ENCODE assay signal across 18 cellular contexts in genomic region chr5:91144491-91145232, GRCh38.
DNase-seq lines count a peak whose midpoint lies in the region; ATAC-seq, FAIRE-seq and TF ChIP-seq lines count a peak whose summit lies in the region.
"Had no signal": no experiment of that assay in that cellular context is flagged by ENCODE, and none has a peak within 500 bp of the region (broad histone marks: within the 10 kb centered on the region; RNA-seq: fewer than 3 reads in every experiment).

No MANE protein-coding gene starts in this region.

- no peak for ATAC-seq in activated T-helper 17 cell treated with anti-CD3 and anti-CD28 coated beads, Interleukin-2, amount 50 U/mL, for 72 hours (replicated peaks)
- no peak for ATAC-seq in activated T-cell treated with anti-CD3 and anti-CD28 coated beads, Interleukin-2, amount 50 U/mL, for 72 hours (replicated peaks in 1 of 2)
- ATAC-seq: esophagus mucosa had no signal

- no peaks in the 10 kb centered on the region for H3K27me3 Mint-ChIP-seq in nephron progenitor cell (ENCODE audit: low read depth, poor library complexity)
- peaks cover 4% of the 10 kb centered on the region for H3K27me3 Mint-ChIP-seq in activated T-helper 17 cell treated with anti-CD3 and anti-CD28 coated beads, Interleukin-2, amount 50 U/mL, for 72 hours
- peaks cover 5% of the 10 kb centered on the region for H3K27me3 Mint-ChIP-seq in activated T-cell treated with anti-CD3 and anti-CD28 coated beads, Interleukin-2, amount 50 U/mL, for 72 hours (ENCODE audit: low read depth)
- H3K27me3 Mint-ChIP-seq: activated naive CD4-positive, alpha-beta T cell treated with anti-CD3 and anti-CD28 coated beads, Interleukin-2, amount 10 ng/mL, durations not matched to agents 7 days and 5 days had no signal

- no peaks in the 10 kb centered on the region for H3K36me3 ChIP-seq in endothelial cell of umbilical vein (ENCODE audit: control insufficient read depth in 2 of 2, extremely low read depth in 1 of 2, insufficient read depth in 2 of 2, low read length in 2 of 2)
- H3K36me3 ChIP-seq in tibial nerve, result no peaks in the 10 kb centered on the region
- H3K36me3 ChIP-seq: SJSA1 had no signal

- peak overlapping the region; percentile 61 for H3K27ac Mint-ChIP-seq in nephron progenitor cell
- H3K27ac Mint-ChIP-seq in activated T-helper 17 cell treated with anti-CD3 and anti-CD28 coated beads, Interleukin-2, amount 50 U/mL, for 72 hours, result no peak overlapping the region
- no peak overlapping the region for H3K27ac Mint-ChIP-seq in activated T-cell treated with anti-CD3 and anti-CD28 coated beads, Interleukin-2, amount 50 U/mL, for 72 hours
- H3K27ac Mint-ChIP-seq: activated naive CD4-positive, alpha-beta T cell treated with anti-CD3 and anti-CD28 coated beads, Interleukin-2, amount 10 ng/mL, durations not matched to agents 7 days and 5 days; CD14-positive monocyte had no signal

- H3K4me2 ChIP-seq in endothelial cell of umbilical vein (ENCODE audit: insufficient read depth, low read length), result peak overlapping the region; percentile 65

- intact Hi-C loops in endothelial cell of umbilical vein (cut with micrococcal nuclease), result no loop called here

- no peaks in the 10 kb centered on the region for H3K79me2 ChIP-seq in endothelial cell of umbilical vein (ENCODE audit: control insufficient read depth, insufficient read depth, low read length)

- H3K9me3 ChIP-seq in endothelial cell of umbilical vein (replicated peaks; ENCODE audit: control insufficient read depth, insufficient read depth, low read length) (no peaks in the 10 kb centered on the region), tibial nerve (no peaks in the 10 kb centered on the region)
- H3K9me3 ChIP-seq: SJSA1 had no signal

- H3K4me3 ChIP-seq in endothelial cell of umbilical vein (replicated peaks in 1 of 3; ENCODE audit: insufficient read depth in 1 of 3, low read depth in 1 of 3, low read length in 3 of 3), result peak overlapping the region in 1 of 3 experiments; percentile 7
- peak overlapping the region in 1 of 4 donors; percentile 6 for H3K4me3 ChIP-seq in tibial nerve
- H3K4me3 ChIP-seq: SJSA1 had no signal

- peak; percentile 57 for FAIRE-seq in endothelial cell of umbilical vein (lab: Jason Lieb, UNC)

- H3K9me3 Mint-ChIP-seq in nephron progenitor cell, result peaks cover 14% of the 10 kb centered on the region
- no peaks in the 10 kb centered on the region for H3K9me3 Mint-ChIP-seq in activated T-helper 17 cell treated with anti-CD3 and anti-CD28 coated beads, Interleukin-2, amount 50 U/mL, for 72 hours
- peaks cover 0 to 4% of the 10 kb centered on the region in 2 donors for H3K9me3 Mint-ChIP-seq in activated T-cell treated with anti-CD3 and anti-CD28 coated beads, Interleukin-2, amount 50 U/mL, for 72 hours
- H3K9me3 Mint-ChIP-seq: activated naive CD4-positive, alpha-beta T cell treated with anti-CD3 and anti-CD28 coated beads, Interleukin-2, amount 10 ng/mL, durations not matched to agents 7 days and 5 days; central memory CD8-positive, alpha-beta T cell had no signal

- CTCF ChIA-PET in endothelial cell of umbilical vein (lab: Charles Lee), result interaction anchor here (0.7 to 2.3 kb wide), 5 partner anchors 11 to 212 kb away, joined by 3 to 7 read pairs (median 4); no protein-coding TSS in a partner anchor

- POLR2A ChIA-PET in endothelial cell of umbilical vein (lab: Charles Lee), result no interaction called here

- peaks cover 10% of the 10 kb centered on the region for H3K4me1 ChIP-seq in endothelial cell of umbilical vein (ENCODE audit: control insufficient read depth, extremely low read depth, insufficient read depth, low read length)
- H3K4me1 ChIP-seq in tibial nerve, result peaks cover 0 to 43% (median 11%) of the 10 kb centered on the region in 4 donors

- H3K36me3 Mint-ChIP-seq in nephron progenitor cell (ENCODE audit: low read depth), result peaks cover 18% of the 10 kb centered on the region
- H3K36me3 Mint-ChIP-seq in activated T-helper 17 cell treated with anti-CD3 and anti-CD28 coated beads, Interleukin-2, amount 50 U/mL, for 72 hours (ENCODE audit: low read depth), result no peaks in the 10 kb centered on the region
- peaks cover 0 to 2% of the 10 kb centered on the region in 2 donors for H3K36me3 Mint-ChIP-seq in activated T-cell treated with anti-CD3 and anti-CD28 coated beads, Interleukin-2, amount 50 U/mL, for 72 hours (ENCODE audit: insufficient read depth in 2 of 2)
- H3K36me3 Mint-ChIP-seq: activated naive CD4-positive, alpha-beta T cell treated with anti-CD3 and anti-CD28 coated beads, Interleukin-2, amount 10 ng/mL, durations not matched to agents 7 days and 5 days had no signal

- H3K4me1 Mint-ChIP-seq in nephron progenitor cell, result no peaks in the 10 kb centered on the region
- H3K4me1 Mint-ChIP-seq in activated T-helper 17 cell treated with anti-CD3 and anti-CD28 coated beads, Interleukin-2, amount 50 U/mL, for 72 hours, result no peaks in the 10 kb centered on the region
- H3K4me1 Mint-ChIP-seq in activated T-cell treated with anti-CD3 and anti-CD28 coated beads, Interleukin-2, amount 50 U/mL, for 72 hours (ENCODE audit: low read depth), result no peaks in the 10 kb centered on the region
- H3K4me1 Mint-ChIP-seq: central memory CD8-positive, alpha-beta T cell had no signal

- TF ChIP-seq CTCF in endothelial cell of umbilical vein (IDR thresholded peaks at IDR 0.05; ENCODE audit: extremely low read depth in 1 of 2, insufficient read depth in 1 of 2, low read depth in 1 of 2, low read length in 2 of 2) (no peak), nephron progenitor cell (IDR thresholded peaks at IDR 0.05) (no peak), tibial nerve (IDR thresholded peaks at IDR 0.05) (no peak)

- BruUV-seq in endothelial cell of umbilical vein (replicated peaks; lab: Mats Ljungman, UMichigan), result no TSS peak

- H3K27me3 ChIP-seq in endothelial cell of umbilical vein (ENCODE audit: control insufficient read depth in 2 of 2, insufficient read depth in 2 of 2, low read length in 2 of 2) (no peaks in the 10 kb centered on the region), tibial nerve (no peaks in the 10 kb centered on the region)
- H3K27me3 ChIP-seq: SJSA1 had no signal

- H2AFZ ChIP-seq in endothelial cell of umbilical vein (ENCODE audit: low read depth, low read length), result peak overlapping the region; percentile 82

- DNase-seq in NCI-H1092 treated with DMSO at 0.1 percent for 48 hours (lab: John Stamatoyannopoulos, UW) (peak; percentile 46), NCI-H1092 (lab: John Stamatoyannopoulos, UW) (no peak), endothelial cell of umbilical vein (ENCODE audit: low read depth, low spot score) (peak; percentile 89), nephron progenitor cell (no peak), tibial nerve (ENCODE audit: low spot score in 2 of 2) (no peak), NCI-H2081 (lab: John Stamatoyannopoulos, UW) (no peak)
- no peak for DNase-seq in activated T-cell treated with anti-CD3 and anti-CD28 coated beads, Interleukin-2, amount 50 U/mL, for 72 hours
- DNase-seq: activated naive CD4-positive, alpha-beta T cell treated with anti-CD3 and anti-CD28 coated beads, Interleukin-2, amount 10 ng/mL, durations not matched to agents 7 days and 5 days; DND-41; Karpas-422; mammary epithelial cell; NCI-H1694 had no signal

- TF ChIP-seq POLR2A in endothelial cell of umbilical vein (IDR thresholded peaks at IDR 0.05; ENCODE audit: low read depth, low read length), result no peak
- TF ChIP-seq POLR2A in tibial nerve (IDR thresholded peaks at IDR 0.05), result no peak

- H3K27ac ChIP-seq in endothelial cell of umbilical vein (ENCODE audit: insufficient read depth, low read depth, low read length) (peak overlapping the region; percentile 6), tibial nerve (peak overlapping the region in 3 of 4 donors; percentile 35 to 82 (median 82))
- H3K27ac ChIP-seq: 22Rv1, SJSA1 had no signal

- TF ChIP-seq EP300 in tibial nerve (IDR thresholded peaks at IDR 0.05), result no peak

- no peaks in the 10 kb centered on the region for H3K9me1 ChIP-seq in endothelial cell of umbilical vein (replicated peaks; ENCODE audit: control insufficient read depth, extremely low read depth, insufficient read depth, low read length)

- H3K9ac ChIP-seq in endothelial cell of umbilical vein (replicated peaks; ENCODE audit: extremely low read depth, insufficient read depth, low read length), result no peak overlapping the region

- dilution Hi-C loops in endothelial cell of umbilical vein (cut with MboI; ENCODE audit: extremely low pct_ligation_motif_present, low sequenced_read_pairs), result no loop called here

- 26 to 29% methylated on average over 5 of the region's 5 CpGs for WGBS in tibial nerve, 2 donors

- no peak overlapping the region for H3K4me3 Mint-ChIP-seq in nephron progenitor cell
- H3K4me3 Mint-ChIP-seq in activated T-helper 17 cell treated with anti-CD3 and anti-CD28 coated beads, Interleukin-2, amount 50 U/mL, for 72 hours, result no peak overlapping the region
- no peak overlapping the region for H3K4me3 Mint-ChIP-seq in activated T-cell treated with anti-CD3 and anti-CD28 coated beads, Interleukin-2, amount 50 U/mL, for 72 hours
- H3K4me3 Mint-ChIP-seq: activated naive CD4-positive, alpha-beta T cell treated with anti-CD3 and anti-CD28 coated beads, Interleukin-2, amount 10 ng/mL, durations not matched to agents 7 days and 5 days; CD14-positive monocyte; central memory CD8-positive, alpha-beta T cell had no signal

- H4K20me1 ChIP-seq in endothelial cell of umbilical vein (replicated peaks; ENCODE audit: control insufficient read depth, extremely low read depth, insufficient read depth, low read length), result no peaks in the 10 kb centered on the region

TF ChIP-seq in endothelial cell of umbilical vein, 7 proteins besides CTCF, POLR2A, EP300 and RAD21:
- TF ChIP-seq EZH2 (IDR thresholded peaks at IDR 0.05; ENCODE audit: borderline replicate concordance, low read depth, low read length, severe bottlenecking) (no peak), FOS (IDR thresholded peaks at IDR 0.05; ENCODE audit: borderline replicate concordance, insufficient read depth, low read length) (no peak), GATA2 (IDR thresholded peaks at IDR 0.05; ENCODE audit: insufficient read depth, insufficient read length, low read depth, low read length) (no peak), MAX (IDR thresholded peaks at IDR 0.05; ENCODE audit: insufficient read depth, insufficient read length) (no peak), JUN (IDR thresholded peaks at IDR 0.05; ENCODE audit: borderline replicate concordance, insufficient read depth, insufficient read length, low read depth) (no peak), POLR2AphosphoS5 (IDR thresholded peaks at IDR 0.05; ENCODE audit: insufficient read depth, low read depth, low read length) (no peak), MYC (IDR thresholded peaks at IDR 0.05; ENCODE audit: low read depth, low read length) (no peak)

Comparison
In these comparisons a context has a peak if more than half of its experiments do, and no peak if none do; other contexts are left out.
1. DNase-seq: peak in NCI-H1092 treated with DMSO at 0.1 percent for 48 hours (single experiment) and endothelial cell of umbilical vein (single experiment); none in NCI-H1092 (single experiment), nephron progenitor cell (single experiment), tibial nerve (0 of 2), NCI-H2081 (0 of 2) and activated T-cell treated with anti-CD3 and anti-CD28 coated beads, Interleukin-2, amount 50 U/mL, for 72 hours (0 of 2).